ENCODE assay signal across 19 cellular contexts in the genomic region with DNA sequence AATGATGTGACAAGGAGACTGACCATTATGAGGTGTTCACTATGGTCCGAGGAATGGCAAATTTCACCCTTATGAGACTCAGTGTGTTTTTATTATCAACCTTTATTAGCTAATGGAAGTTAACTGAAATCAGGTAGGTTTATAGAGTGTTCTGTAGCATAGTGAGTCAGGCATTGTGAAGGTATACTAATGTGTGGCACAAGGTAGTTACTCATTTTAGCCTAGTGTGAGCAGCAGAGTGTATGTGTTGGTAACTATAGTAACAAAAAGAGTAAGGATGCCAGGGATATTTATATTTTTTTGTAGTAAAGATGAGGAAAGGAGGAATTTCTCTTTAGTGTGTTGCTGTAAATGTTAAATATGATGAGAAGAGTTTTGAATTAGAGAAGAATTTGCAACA. TPM values are rescaled to one million over a fixed set of nuclear protein-coding genes. Genes with fewer than 3 reads are reported as not detected.
A peak's percentile ranks its signal among the peaks of the same experiment; 100 is the strongest.
DNase-seq lines count a peak whose midpoint lies in the region; ATAC-seq, FAIRE-seq and TF ChIP-seq lines count a peak whose summit lies in the region.
"Had no signal": no experiment of that assay in that cellular context is flagged by ENCODE, and none has a peak within 500 bp of the region (broad histone marks: within the 10 kb centered on the region; RNA-seq: fewer than 3 reads in every experiment).

No MANE protein-coding gene starts in this region.

- FAIRE-seq in endothelial cell of umbilical vein (lab: Jason Lieb, UNC), result no peak

- H3K4me2 ChIP-seq in endothelial cell of umbilical vein (ENCODE audit: insufficient read depth, low read length), result no peak overlapping the region
- H3K4me2 ChIP-seq in osteoblast (ENCODE audit: insufficient read depth, low read length), result peak overlapping the region; percentile 26
- H3K4me2 ChIP-seq: neural progenitor cell had no signal

- H3K4me3 ChIP-seq in adipocyte (ENCODE audit: low read length), result no peak overlapping the region
- no peak overlapping the region for H3K4me3 ChIP-seq in endothelial cell of umbilical vein (replicated peaks in 1 of 3; ENCODE audit: insufficient read depth in 1 of 3, low read depth in 1 of 3, low read length in 3 of 3)
- no peak overlapping the region for H3K4me3 ChIP-seq in osteoblast (ENCODE audit: insufficient read depth, low read length)
- H3K4me3 ChIP-seq: neural progenitor cell, sigmoid colon had no signal

- POLR2A ChIA-PET in endothelial cell of umbilical vein (lab: Charles Lee), result no interaction called here

- no peaks in the 10 kb centered on the region for H3K9me3 ChIP-seq in adipocyte (ENCODE audit: control insufficient read depth, low read length)
- H3K9me3 ChIP-seq in endothelial cell of umbilical vein (replicated peaks; ENCODE audit: control insufficient read depth, insufficient read depth, low read length), result no peaks in the 10 kb centered on the region
- no peaks in the 10 kb centered on the region for H3K9me3 ChIP-seq in osteoblast (ENCODE audit: low read depth, low read length)
- H3K9me3 ChIP-seq: sigmoid colon, thoracic aorta had no signal

- no TSS peak for BruUV-seq in endothelial cell of umbilical vein (replicated peaks; lab: Mats Ljungman, UMichigan)

- TF ChIP-seq POLR2A in endothelial cell of umbilical vein (IDR thresholded peaks at IDR 0.05; ENCODE audit: low read depth, low read length), result no peak

- H3K36me3 ChIP-seq in adipocyte (ENCODE audit: control insufficient read depth, insufficient read depth, low read length, severe bottlenecking) (no peaks in the 10 kb centered on the region), endothelial cell of umbilical vein (ENCODE audit: control insufficient read depth in 2 of 2, extremely low read depth in 1 of 2, insufficient read depth in 2 of 2, low read length in 2 of 2) (no peaks in the 10 kb centered on the region), osteoblast (ENCODE audit: insufficient read depth, low read length) (peaks cover 27% of the 10 kb centered on the region)
- H3K36me3 ChIP-seq: neural progenitor cell, sigmoid colon, thoracic aorta had no signal

- dilution Hi-C loops in endothelial cell of umbilical vein (cut with MboI; ENCODE audit: extremely low pct_ligation_motif_present, low sequenced_read_pairs), result no loop called here

- peaks cover 99% of the 10 kb centered on the region for H3K79me2 ChIP-seq in endothelial cell of umbilical vein (ENCODE audit: control insufficient read depth, insufficient read depth, low read length)
- H3K79me2 ChIP-seq in osteoblast (ENCODE audit: insufficient read depth, low read length), result peaks cover 100% of the 10 kb centered on the region

- no peak for TF ChIP-seq CTCF in endothelial cell of umbilical vein (IDR thresholded peaks at IDR 0.05; ENCODE audit: extremely low read depth in 1 of 2, insufficient read depth in 1 of 2, low read depth in 1 of 2, low read length in 2 of 2)
- no peak for TF ChIP-seq CTCF in osteoblast (IDR thresholded peaks at IDR 0.05; ENCODE audit: extremely low read depth, low read depth, low read length)

- H3K27me3 ChIP-seq in adipocyte (replicated peaks; ENCODE audit: control insufficient read depth, insufficient read depth, low read length) (no peaks in the 10 kb centered on the region), endothelial cell of umbilical vein (ENCODE audit: control insufficient read depth in 2 of 2, insufficient read depth in 2 of 2, low read length in 2 of 2) (no peaks in the 10 kb centered on the region), osteoblast (ENCODE audit: insufficient read depth, low read length) (no peaks in the 10 kb centered on the region)
- H3K27me3 ChIP-seq: neural progenitor cell, sigmoid colon had no signal

- no peak overlapping the region for H2AFZ ChIP-seq in endothelial cell of umbilical vein (ENCODE audit: low read depth, low read length)
- H2AFZ ChIP-seq in osteoblast (ENCODE audit: low read length), result no peak overlapping the region
- H2AFZ ChIP-seq: neural progenitor cell had no signal

- ATAC-seq in HG03097 (IDR thresholded peaks at IDR 0.05; ENCODE audit: low FRiP score, unreplicated experiment), result no peak
- ATAC-seq in HG03469 (IDR thresholded peaks at IDR 0.05; ENCODE audit: unreplicated experiment), result no peak

- no peaks in the 10 kb centered on the region for H4K20me1 ChIP-seq in endothelial cell of umbilical vein (replicated peaks; ENCODE audit: control insufficient read depth, extremely low read depth, insufficient read depth, low read length)
- peaks cover 29% of the 10 kb centered on the region for H4K20me1 ChIP-seq in osteoblast (ENCODE audit: insufficient read depth, low read length)

- H3K27ac ChIP-seq in endothelial cell of umbilical vein (ENCODE audit: insufficient read depth, low read depth, low read length), result no peak overlapping the region
- H3K27ac ChIP-seq in osteoblast (ENCODE audit: low read depth, low read length), result peak overlapping the region; percentile 69
- H3K27ac ChIP-seq: neural progenitor cell had no signal

- H3K9me1 ChIP-seq in endothelial cell of umbilical vein (replicated peaks; ENCODE audit: control insufficient read depth, extremely low read depth, insufficient read depth, low read length), result no peaks in the 10 kb centered on the region

- H3K4me1 ChIP-seq in adipocyte (ENCODE audit: control insufficient read depth, insufficient read depth, low read length) (peaks cover 28% of the 10 kb centered on the region), endothelial cell of umbilical vein (ENCODE audit: control insufficient read depth, extremely low read depth, insufficient read depth, low read length) (peaks cover 2% of the 10 kb centered on the region), osteoblast (ENCODE audit: insufficient read depth, low read length) (peaks cover 64% of the 10 kb centered on the region)

- peak; percentile 28 for DNase-seq in ELR (ENCODE audit: low read depth)
- DNase-seq in adipocyte (ENCODE audit: low read depth), result peak; percentile 24
- DNase-seq in endothelial cell of umbilical vein (ENCODE audit: low read depth, low spot score), result no peak
- no peak for DNase-seq in osteoblast (ENCODE audit: insufficient read length, low spot score, missing footprints)
- no peak for DNase-seq in NCI-H2196 treated with DMSO at 0.1 percent for 48 hours (lab: John Stamatoyannopoulos, UW; ENCODE audit: unreplicated experiment)
- DNase-seq in NCI-H128 (lab: John Stamatoyannopoulos, UW; ENCODE audit: unreplicated experiment), result no peak
- DNase-seq: activated CD4-positive, alpha-beta T cell treated with anti-CD3 and anti-CD28 coated beads, Interleukin-2, amount 10 ng/mL, durations not matched to agents 24 days and 14 days; cerebellar nuclear complex; immature natural killer cell; mesendoderm; NCI-H2029; NCI-H526; sigmoid colon; stimulated activated CD4-positive, alpha-beta T cell treated with anti-CD3 and anti-CD28 coated beads, Interleukin-4, amount 100 ng/mL, for 24 hours; stimulated activated CD8-positive, alpha-beta memory T cell treated with anti-CD3 and anti-CD28 coated beads, Interleukin-4, amount 100 ng/mL, for 48 hours had no signal

- intact Hi-C loops in endothelial cell of umbilical vein (cut with micrococcal nuclease), result no loop called here

- H3K9ac ChIP-seq in adipocyte (ENCODE audit: low read length), result no peak overlapping the region
- no peak overlapping the region for H3K9ac ChIP-seq in endothelial cell of umbilical vein (replicated peaks; ENCODE audit: extremely low read depth, insufficient read depth, low read length)
- H3K9ac ChIP-seq: neural progenitor cell had no signal

- CTCF ChIA-PET in endothelial cell of umbilical vein (lab: Charles Lee), result interaction anchor here (1.1 to 1.3 kb wide), 2 partner anchors 17 to 114 kb away, joined by 3 to 4 read pairs; no protein-coding TSS in a partner anchor

TF ChIP-seq in endothelial cell of umbilical vein, 7 proteins besides CTCF, POLR2A, EP300 and RAD21:
- TF ChIP-seq POLR2AphosphoS5 (IDR thresholded peaks at IDR 0.05; ENCODE audit: insufficient read depth, low read depth, low read length) (no peak), EZH2 (IDR thresholded peaks at IDR 0.05; ENCODE audit: borderline replicate concordance, low read depth, low read length, severe bottlenecking) (no peak), GATA2 (IDR thresholded peaks at IDR 0.05; ENCODE audit: insufficient read depth, insufficient read length, low read depth, low read length) (no peak), FOS (IDR thresholded peaks at IDR 0.05; ENCODE audit: borderline replicate concordance, insufficient read depth, low read length) (no peak), MYC (IDR thresholded peaks at IDR 0.05; ENCODE audit: low read depth, low read length) (no peak), JUN (IDR thresholded peaks at IDR 0.05; ENCODE audit: borderline replicate concordance, insufficient read depth, insufficient read length, low read depth) (peak; percentile 7)
- TF ChIP-seq, protein P1, sequence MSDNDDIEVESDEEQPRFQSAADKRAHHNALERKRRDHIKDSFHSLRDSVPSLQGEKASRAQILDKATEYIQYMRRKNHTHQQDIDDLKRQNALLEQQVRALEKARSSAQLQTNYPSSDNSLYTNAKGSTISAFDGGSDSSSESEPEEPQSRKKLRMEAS (IDR thresholded peaks at IDR 0.05; ENCODE audit: insufficient read depth, insufficient read length), result no peak

RNA-seq across cellular contexts. Expression of gene PDLIM5, which starts 12.0 kb away (rescaled TPM):
- total RNA-seq in endothelial cell of umbilical vein (310 and 323 TPM in 2 replicates), osteoblast (242 and 312 TPM in 2 replicates)
- 243 and 281 TPM in 2 replicates for polyA plus RNA-seq in endothelial cell of umbilical vein
- 235 and 259 TPM in 2 replicates for polyA plus RNA-seq in endothelial cell of umbilical vein (2011; cell fraction: cytosol; rRNA removed)
- polyA plus RNA-seq in endothelial cell of umbilical vein (2011; cell fraction: nucleus; rRNA removed), result 341 and 344 TPM in 2 replicates
- 152 and 183 TPM in 2 replicates for polyA plus RNA-seq in endothelial cell of umbilical vein (2012)
- polyA minus RNA-seq in endothelial cell of umbilical vein, result 950 and 1,000 TPM in 2 replicates
- polyA minus RNA-seq in endothelial cell of umbilical vein (2011; cell fraction: cytosol; rRNA and poly(A)+ RNA removed), result 25.4 TPM
- 1,523 and 1,740 TPM in 2 replicates for polyA minus RNA-seq in endothelial cell of umbilical vein (2011; cell fraction: nucleus; rRNA and poly(A)+ RNA removed)

Comparison
In these comparisons a context has a peak if more than half of its experiments do, and no peak if none do; other contexts are left out.
1. DNase-seq: peak in ELR (single experiment) and adipocyte (single experiment); none in endothelial cell of umbilical vein (single experiment), osteoblast (single experiment), NCI-H2196 treated with DMSO at 0.1 percent for 48 hours (single experiment) and NCI-H128 (single experiment).